ENCODE assay signal across 9 cellular contexts in genomic region chr3:86793786-86794185, GRCh38.
A peak's percentile ranks its signal among the peaks of the same experiment; 100 is the strongest.
DNase-seq lines count a peak whose midpoint lies in the region; ATAC-seq lines count a peak whose summit lies in the region.
"Had no signal": no experiment of that assay in that cellular context is flagged by ENCODE, and none has a peak within 500 bp of the region (broad histone marks: within the 10 kb centered on the region; RNA-seq: fewer than 3 reads in every experiment).

No MANE protein-coding gene starts in this region.

- H3K9me3 Mint-ChIP-seq in stimulated activated effector memory CD8-positive, alpha-beta T cell treated with anti-CD3 and anti-CD28 coated beads, Interleukin-12 subunit alpha, Interleukin-12 subunit beta, amount 100 ng/mL, for 72 hours: peaks cover under 1% of the 10 kb centered on the region

- peak; percentile 99 for DNase-seq in HS-27A (ENCODE audit: low read depth)
- peak; percentile 63 for DNase-seq in brain pericyte (ENCODE audit: low read depth, low spot score)
- peak; percentile 97 for DNase-seq in kidney glomerular epithelial cell (lab: John Stamatoyannopoulos, UW)
- DNase-seq in superior temporal gyrus (ENCODE audit: extremely low spot score): peak; percentile 52
- DNase-seq in stimulated activated effector memory CD8-positive, alpha-beta T cell treated with anti-CD3 and anti-CD28 coated beads, Interleukin-12 subunit alpha, Interleukin-12 subunit beta, amount 100 ng/mL, for 72 hours (ENCODE audit: low spot score in 2 of 2): no peak
- DNase-seq: naive thymus-derived CD4-positive, alpha-beta T cell had no signal

- ATAC-seq in GM18861 (IDR thresholded peaks at IDR 0.05; ENCODE audit: unreplicated experiment) (no peak), GM19328 (IDR thresholded peaks at IDR 0.05; ENCODE audit: unreplicated experiment) (no peak), GM18867 (IDR thresholded peaks at IDR 0.05; ENCODE audit: unreplicated experiment) (no peak)
- no peak for ATAC-seq in stimulated activated effector memory CD8-positive, alpha-beta T cell treated with anti-CD3 and anti-CD28 coated beads, Interleukin-12 subunit alpha, Interleukin-12 subunit beta, amount 100 ng/mL, for 72 hours
- ATAC-seq: naive thymus-derived CD4-positive, alpha-beta T cell had no signal

- H3K27ac Mint-ChIP-seq in stimulated activated effector memory CD8-positive, alpha-beta T cell treated with anti-CD3 and anti-CD28 coated beads, Interleukin-12 subunit alpha, Interleukin-12 subunit beta, amount 100 ng/mL, for 72 hours: no peak overlapping the region
- H3K27ac Mint-ChIP-seq: naive thymus-derived CD4-positive, alpha-beta T cell had no signal

- H3K4me3 Mint-ChIP-seq in stimulated activated effector memory CD8-positive, alpha-beta T cell treated with anti-CD3 and anti-CD28 coated beads, Interleukin-12 subunit alpha, Interleukin-12 subunit beta, amount 100 ng/mL, for 72 hours: no peak overlapping the region
- H3K4me3 Mint-ChIP-seq: naive thymus-derived CD4-positive, alpha-beta T cell had no signal

- no peaks in the 10 kb centered on the region for H3K36me3 Mint-ChIP-seq in stimulated activated effector memory CD8-positive, alpha-beta T cell treated with anti-CD3 and anti-CD28 coated beads, Interleukin-12 subunit alpha, Interleukin-12 subunit beta, amount 100 ng/mL, for 72 hours
- H3K36me3 Mint-ChIP-seq: naive thymus-derived CD4-positive, alpha-beta T cell had no signal

- H3K4me1 Mint-ChIP-seq in stimulated activated effector memory CD8-positive, alpha-beta T cell treated with anti-CD3 and anti-CD28 coated beads, Interleukin-12 subunit alpha, Interleukin-12 subunit beta, amount 100 ng/mL, for 72 hours: no peaks in the 10 kb centered on the region
- H3K4me1 Mint-ChIP-seq: naive thymus-derived CD4-positive, alpha-beta T cell had no signal

Comparison
In these comparisons a context has a peak if more than half of its experiments do, and no peak if none do; other contexts are left out.
1. DNase-seq: peak in HS-27A (single experiment), brain pericyte (single experiment), kidney glomerular epithelial cell (single experiment) and superior temporal gyrus (single experiment); none in stimulated activated effector memory CD8-positive, alpha-beta T cell treated with anti-CD3 and anti-CD28 coated beads, Interleukin-12 subunit alpha, Interleukin-12 subunit beta, amount 100 ng/mL, for 72 hours (0 of 2).